Comparison of ENCODE assay signal across 7 cellular contexts in the genomic region with DNA sequence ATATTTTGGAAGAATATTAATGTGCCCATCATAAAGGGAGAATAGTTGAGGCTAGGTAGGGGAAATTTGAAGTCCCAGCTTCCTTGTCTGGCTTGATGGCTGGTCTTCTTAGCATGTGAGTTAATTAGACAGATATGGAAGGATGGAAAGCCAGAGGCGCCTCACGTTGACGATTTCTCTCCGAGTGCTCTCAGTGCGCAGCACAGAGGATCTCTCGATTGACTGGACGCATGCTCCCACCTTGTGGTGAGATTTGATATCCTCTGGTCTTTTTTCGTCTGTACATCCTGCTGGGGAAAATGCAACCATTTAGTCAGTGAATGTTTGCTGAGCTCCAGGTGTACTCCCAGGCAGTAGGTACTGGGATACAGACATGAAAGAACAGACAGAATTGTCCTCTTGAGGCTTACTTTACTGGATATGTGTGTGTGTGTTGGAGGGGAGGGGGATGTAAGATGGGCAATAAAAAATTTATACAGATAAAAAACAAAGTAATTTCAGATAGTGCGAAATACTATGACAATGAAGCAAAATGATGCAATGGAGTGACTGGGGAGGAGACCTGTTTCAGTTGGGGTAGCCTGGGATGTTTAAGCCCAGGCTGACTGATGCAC.
A peak's percentile ranks its signal among the peaks of the same experiment; 100 is the strongest.
DNase-seq lines count a peak whose midpoint lies in the region; ATAC-seq and FAIRE-seq lines count a peak whose summit lies in the region.

No MANE protein-coding gene starts in this region.

- FAIRE-seq in GM19239 (lab: Jason Lieb, UNC) = no peak

- DNase-seq in GM19239 (ENCODE audit: insufficient read length, low spot score) (peak; percentile 36), NCI-H460 (ENCODE audit: extremely low read depth, low read depth) (peak; percentile 70), Right ventricle myocardium superior (peak; percentile 65), sciatic nerve (ENCODE audit: low spot score) (peak; percentile 74), amniotic stem cell (lab: John Stamatoyannopoulos, UW) (no peak)
- DNase-seq in activated effector memory CD4-positive, alpha-beta T cell treated with Interleukin-2 at 50 U/mL for 16 hours = peak; percentile 51

- ATAC-seq in Right ventricle myocardium superior (ENCODE audit: poor library complexity) (peak; percentile 95), sciatic nerve (peak; percentile 95), GM19328 (IDR thresholded peaks at IDR 0.05; ENCODE audit: unreplicated experiment) (no peak)

- intact Hi-C loops in Right ventricle myocardium superior (cut with DNase I) = loop anchor here (5.0 kb wide), 2 partner anchors 123 to 168 kb away; no protein-coding TSS in a partner anchor
- intact Hi-C loops in sciatic nerve (cut with DNase I) = loop anchor here (5.0 kb wide), 2 partner anchors 123 to 168 kb away; no protein-coding TSS in a partner anchor
